ENCODE assay signal across 11 cellular contexts in the genomic region with DNA sequence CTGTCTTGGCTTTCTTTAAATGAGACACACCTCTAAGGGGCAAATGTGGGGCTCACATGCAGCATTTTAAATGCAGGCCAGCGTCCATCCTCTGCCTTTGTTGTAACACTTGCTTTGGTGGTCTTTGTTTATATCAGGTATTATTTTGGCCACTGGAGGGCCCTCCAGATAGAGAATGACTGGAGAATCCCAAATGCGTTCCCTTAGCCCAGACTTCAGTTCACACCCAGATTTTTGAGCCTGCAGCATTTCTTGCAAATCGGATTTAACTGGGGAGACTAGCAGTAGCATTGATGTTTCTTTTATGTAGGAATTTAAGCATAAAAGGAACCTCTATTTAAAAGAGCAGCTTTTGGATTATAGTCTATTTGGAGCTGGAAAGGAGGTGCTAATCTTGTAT.
A peak's percentile ranks its signal among the peaks of the same experiment; 100 is the strongest.
DNase-seq lines count a peak whose midpoint lies in the region; ATAC-seq and TF ChIP-seq lines count a peak whose summit lies in the region.
"Had no signal": no experiment of that assay in that cellular context is flagged by ENCODE, and none has a peak within 500 bp of the region (broad histone marks: within the 10 kb centered on the region; RNA-seq: fewer than 3 reads in every experiment).

No MANE protein-coding gene starts in this region.

- no peaks in the 10 kb centered on the region for H3K9me2 ChIP-seq in Loucy (replicated peaks; ENCODE audit: low read depth, low read length)

- H3K27ac ChIP-seq in neural progenitor cell: no peak overlapping the region

- H3K9me3 ChIP-seq in Loucy (ENCODE audit: insufficient read depth, low read depth, low read length): no peaks in the 10 kb centered on the region
- no peaks in the 10 kb centered on the region for H3K9me3 ChIP-seq in neural progenitor cell (ENCODE audit: low read depth)

- H3K9ac ChIP-seq in Loucy (ENCODE audit: low read depth, low read length, poor library complexity, severe bottlenecking): no peak overlapping the region
- H3K9ac ChIP-seq in neural progenitor cell: no peak overlapping the region

- H2AFZ ChIP-seq in Loucy (ENCODE audit: low read length) (no peak overlapping the region), neural progenitor cell (replicated peaks) (peak overlapping the region; percentile 63)

- peak; percentile 27 for DNase-seq in EL
- DNase-seq in dermis blood vessel endothelial cell: peak; percentile 21
- peak; percentile 75 for DNase-seq in neural progenitor cell (ENCODE audit: low spot score)
- no peak for DNase-seq in HuH-7 (ENCODE audit: low spot score)
- no peak for DNase-seq in activated CD4-positive, alpha-beta T cell treated with anti-CD3 and anti-CD28 coated beads for 4 hours
- DNase-seq: erythroblast, NCI-H1694 treated with DMSO at 0.1 percent for 48 hours, T-helper 17 cell had no signal

- H3K36me3 ChIP-seq in Loucy (ENCODE audit: insufficient read depth, low read length) (no peaks in the 10 kb centered on the region), neural progenitor cell (no peaks in the 10 kb centered on the region)

- no peak overlapping the region for H3K4me3 Mint-ChIP-seq in neural progenitor cell

- H3K27me3 ChIP-seq in Loucy (ENCODE audit: insufficient read depth, low read length, poor library complexity, severe bottlenecking) (no peaks in the 10 kb centered on the region), neural progenitor cell (no peaks in the 10 kb centered on the region)

- H4K20me1 ChIP-seq in Loucy (ENCODE audit: insufficient read depth, low read length, poor library complexity, severe bottlenecking) (no peaks in the 10 kb centered on the region), neural progenitor cell (ENCODE audit: low read depth) (no peaks in the 10 kb centered on the region)

- H3K4me2 ChIP-seq in Loucy (ENCODE audit: low read depth, low read length, poor library complexity, severe bottlenecking) (no peak overlapping the region), neural progenitor cell (no peak overlapping the region)

- H3K79me2 ChIP-seq in Loucy (ENCODE audit: insufficient read depth, low read length): no peaks in the 10 kb centered on the region
- no peaks in the 10 kb centered on the region for H3K79me2 ChIP-seq in neural progenitor cell (ENCODE audit: low read depth)

- H3K4me1 ChIP-seq in Loucy (ENCODE audit: insufficient read depth, low read length, poor library complexity, severe bottlenecking): peaks cover 13% of the 10 kb centered on the region
- H3K4me1 ChIP-seq in neural progenitor cell: peaks cover 33% of the 10 kb centered on the region

- H3F3A ChIP-seq in Loucy (ENCODE audit: low read depth) (no peaks in the 10 kb centered on the region), neural progenitor cell (ENCODE audit: low read depth) (peaks cover 34% of the 10 kb centered on the region)

- no peak for ATAC-seq in GM18870 (IDR thresholded peaks at IDR 0.05; ENCODE audit: unreplicated experiment)
- no peak for ATAC-seq in GM21576 (IDR thresholded peaks at IDR 0.05; ENCODE audit: unreplicated experiment)
- ATAC-seq: T-helper 17 cell had no signal

- peak overlapping the region; percentile 77 for H3K27ac Mint-ChIP-seq in neural progenitor cell
- H3K27ac Mint-ChIP-seq: T-helper 17 cell had no signal

- H3K4me1 Mint-ChIP-seq in neural progenitor cell: peaks cover 57% of the 10 kb centered on the region

- H3K36me3 Mint-ChIP-seq in neural progenitor cell: no peaks in the 10 kb centered on the region

- TF ChIP-seq CTCF in Loucy (conservative IDR thresholded peaks at IDR 0.05; ENCODE audit: low read length) (peak; percentile 68), neural progenitor cell (IDR thresholded peaks at IDR 0.05) (peak; percentile 72)

- peaks cover 12% of the 10 kb centered on the region for H3K27me3 Mint-ChIP-seq in neural progenitor cell (ENCODE audit: insufficient read depth, low read depth)
- H3K27me3 Mint-ChIP-seq: T-helper 17 cell had no signal

- no peak overlapping the region for H3K4me3 ChIP-seq in Loucy (ENCODE audit: low read length, poor library complexity, severe bottlenecking)
- H3K4me3 ChIP-seq in neural progenitor cell: no peak overlapping the region

- H3K9me3 Mint-ChIP-seq in neural progenitor cell: peaks cover 2% of the 10 kb centered on the region

Comparison
In these comparisons a context has a peak if more than half of its experiments do, and no peak if none do; other contexts are left out.
1. DNase-seq: peak in EL (single experiment), dermis blood vessel endothelial cell (single experiment) and neural progenitor cell (single experiment); none in HuH-7 (single experiment) and activated CD4-positive, alpha-beta T cell treated with anti-CD3 and anti-CD28 coated beads for 4 hours (0 of 2).